Comparison of ENCODE assay signal across 8 cellular contexts in genomic region chr2:240556553-240557100, GRCh38. TPM values are rescaled to one million over a fixed set of nuclear protein-coding genes. Genes with fewer than 3 reads are reported as not detected.
DNase-seq lines count a peak whose midpoint lies in the region; ATAC-seq, FAIRE-seq and TF ChIP-seq lines count a peak whose summit lies in the region.

No MANE protein-coding gene starts in this region.

- no peaks in the 10 kb centered on the region for H3K9me3 ChIP-seq in left lung
- no peaks in the 10 kb centered on the region for H3K9me3 ChIP-seq in stomach

- TF ChIP-seq EP300 in stomach (IDR thresholded peaks at IDR 0.05): no peak

- H3K27ac ChIP-seq in left lung: no peak overlapping the region
- no peak overlapping the region for H3K27ac ChIP-seq in stomach

- FAIRE-seq in GM18507 (lab: Jason Lieb, UNC): peak; percentile 53

- TF ChIP-seq POLR2A in stomach (IDR thresholded peaks at IDR 0.05): no peak

- TF ChIP-seq CTCF in astrocyte of the cerebellum (IDR thresholded peaks at IDR 0.05; ENCODE audit: low read depth, low read length, missing control alignments) (peak; percentile 59), left lung (IDR thresholded peaks at IDR 0.05) (peak; percentile 14 to 44), stomach (IDR thresholded peaks at IDR 0.05) (peak in 2 of 7 experiments; percentile 25 to 37)

- peak; percentile 43 for DNase-seq in AG08395 (ENCODE audit: low spot score)
- DNase-seq in GM18507 (ENCODE audit: extremely low spot score, insufficient read length, low read depth): no peak
- DNase-seq in SW 1271 (lab: John Stamatoyannopoulos, UW): peak; percentile 62 to 68
- DNase-seq in astrocyte of the cerebellum (ENCODE audit: low read depth): no peak
- DNase-seq in left lung: peak; percentile 52 to 87
- peak; percentile 53 for DNase-seq in stomach
- DNase-seq in inferior parietal cortex (ENCODE audit: extremely low spot score): no peak
- DNase-seq in NCI-H1417 (lab: John Stamatoyannopoulos, UW): no peak

- ATAC-seq in left lung: no peak

- peaks cover 18 to 42% of the 10 kb centered on the region in 2 donors for H3K4me1 ChIP-seq in left lung
- peaks cover 35 to 41% (median 38%) of the 10 kb centered on the region in 4 donors for H3K4me1 ChIP-seq in stomach

- peaks cover 0 to 6% of the 10 kb centered on the region in 2 donors for H3K27me3 ChIP-seq in left lung
- peaks cover 0 to 9% (median 4%) of the 10 kb centered on the region in 3 donors for H3K27me3 ChIP-seq in stomach

- in situ Hi-C loops in astrocyte of the cerebellum (cut with HindIII; ENCODE audit: low sequenced_read_pairs): no loop called here

- 57 to 68% (median 63%) methylated on average over 9 of the region's 9 CpGs for WGBS in stomach, 5 donors

- H3K36me3 ChIP-seq in left lung (peaks cover 0 to 18% of the 10 kb centered on the region in 2 donors), stomach (peaks cover 0 to 27% (median 22%) of the 10 kb centered on the region in 4 donors)

- intact Hi-C loops in left lung (cut with DNase I) (no loop called here), stomach (cut with DNase I; ENCODE audit: low total_unique reads) (no loop called here)

- H3K4me3 ChIP-seq in astrocyte of the cerebellum (ENCODE audit: low read depth, low read length) (peak overlapping the region; percentile 46), left lung (no peak overlapping the region), stomach (peak overlapping the region in 1 of 4 donors; percentile 62)

RNA-seq across cellular contexts. Expression of gene ANKMY1, which starts 1.2 kb away (rescaled TPM):
- total RNA-seq in left lung (10 to 100 TPM; 11.8 to 20.1 TPM), stomach (10 to 100 TPM in 4 of 5 donors, 1 to 10 TPM in 1; 8.3 to 79.4 (median 20.4) TPM)
- polyA plus RNA-seq in stomach: 1 to 10 TPM; 3.1 to 8.4 (median 5.8) TPM

RNA-seq across cellular contexts. Expression of gene DUSP28, which starts 3.5 kb away (rescaled TPM):
- total RNA-seq in left lung (1 to 10 TPM; 2.4 to 3.5 TPM), stomach (10 to 100 TPM in 1 of 5 donors, 1 to 10 TPM in 4; 1.3 to 71.5 (median 2.2) TPM)
- polyA plus RNA-seq in stomach: 1 to 10 TPM; 2.7 to 7.0 (median 6.7) TPM

RNA-seq across cellular contexts. Expression of gene RNPEPL1, which starts 11.7 kb away (rescaled TPM):
- 10 to 100 TPM; 89.3 to 99.2 TPM for total RNA-seq in left lung
- 100 to 1,000 TPM in 3 of 5 donors, 10 to 100 TPM in 2; 32.7 to 196 (median 145) TPM for total RNA-seq in stomach
- 100 to 1,000 TPM in 2 of 3 donors, 10 to 100 TPM in 1; 93.9 to 136 (median 113) TPM for polyA plus RNA-seq in stomach

RNA-seq across cellular contexts. Expression of gene CAPN10, which starts 29.9 kb away (rescaled TPM):
- total RNA-seq in left lung: 10 to 100 TPM; 31.2 to 31.9 TPM
- total RNA-seq in stomach: 100 to 1,000 TPM in 1 of 5 donors, 10 to 100 TPM in 4; 26.6 to 197 (median 58.3) TPM
- polyA plus RNA-seq in stomach: 10 to 100 TPM; 17.7 to 38.0 (median 23.3) TPM

Comparison
In these comparisons a context has a peak if more than half of its experiments do, and no peak if none do; other contexts are left out.
1. DNase-seq: peak in AG08395 (single experiment), SW 1271 (2 of 2), left lung (2 of 2) and stomach (single experiment); none in GM18507 (single experiment), astrocyte of the cerebellum (single experiment), inferior parietal cortex (single experiment) and NCI-H1417 (0 of 3).